ENCODE assay signal across 9 cellular contexts in the genomic region with DNA sequence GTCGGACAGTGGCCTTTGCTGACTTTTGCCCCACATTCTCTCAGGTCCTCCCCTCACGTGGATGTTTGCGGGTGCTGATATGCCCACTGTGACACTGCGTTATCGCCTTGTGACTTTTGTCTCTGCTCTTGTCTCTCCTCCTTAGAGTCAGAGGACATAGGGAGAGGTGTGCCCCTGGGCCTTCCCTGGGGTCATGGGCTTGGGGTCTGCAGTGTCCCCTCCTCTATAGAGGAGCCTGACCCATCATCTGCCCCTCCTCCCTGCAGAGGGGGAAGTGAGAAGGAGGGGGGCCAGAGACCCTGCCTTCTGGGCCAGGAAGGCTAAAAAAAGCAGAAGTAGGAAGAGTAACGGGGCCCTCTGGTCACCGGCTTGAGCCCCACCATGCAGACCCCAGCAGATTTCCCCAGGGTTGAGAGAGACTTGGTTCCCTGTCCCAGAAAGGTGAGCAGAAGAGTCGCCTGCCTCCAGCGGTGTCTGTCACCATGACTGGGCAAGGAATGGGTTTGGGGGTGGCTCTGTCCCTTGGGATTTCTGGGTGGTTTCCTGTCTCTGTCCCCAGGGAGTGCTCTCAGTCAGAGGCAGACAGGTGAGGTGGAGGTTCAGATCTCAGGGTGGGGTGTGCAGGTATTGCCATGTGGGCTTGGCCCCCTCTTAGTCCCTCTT. TPM values are rescaled to one million over a fixed set of nuclear protein-coding genes. Genes with fewer than 3 reads are reported as not detected.
A peak's percentile ranks its signal among the peaks of the same experiment; 100 is the strongest.
DNase-seq lines count a peak whose midpoint lies in the region; TF ChIP-seq lines count a peak whose summit lies in the region.
"Had no signal": no experiment of that assay in that cellular context is flagged by ENCODE, and none has a peak within 500 bp of the region (broad histone marks: within the 10 kb centered on the region; RNA-seq: fewer than 3 reads in every experiment).

No MANE protein-coding gene starts in this region.

- H3K4ac ChIP-seq in H9 (ENCODE audit: low read depth, low read length): no peak overlapping the region

- no peak overlapping the region for H3K4me2 ChIP-seq in H9 (ENCODE audit: insufficient read depth, insufficient read length, low read length)

- H3K56ac ChIP-seq in H9 (ENCODE audit: insufficient read length, low read depth, low read length): no peak overlapping the region

- peak overlapping the region; percentile 99 to 100 (median 100) for H3K27ac Mint-ChIP-seq in CD14-positive monocyte
- H3K27ac Mint-ChIP-seq in H9: peak overlapping the region; percentile 49 to 77 (median 56); a peak in 3 of 7 replicates
- H3K27ac Mint-ChIP-seq in activated naive CD8-positive, alpha-beta T cell: peak overlapping the region; percentile 95

- no peak for TF ChIP-seq CTCF in CD14-positive monocyte (IDR thresholded peaks at IDR 0.05)
- no peak for TF ChIP-seq CTCF in H9 (conservative IDR thresholded peaks at IDR 0.05)

- no peak overlapping the region for H4K5ac ChIP-seq in H9 (ENCODE audit: insufficient read length, low read depth, low read length)

- H3K27ac ChIP-seq in H9 (ENCODE audit: insufficient read length, low read depth, low read length): no peak overlapping the region

- H3K4me3 Mint-ChIP-seq in CD14-positive monocyte (peak overlapping the region; percentile 87 to 93), H9 (no peak overlapping the region)
- peak overlapping the region; percentile 82 for H3K4me3 Mint-ChIP-seq in activated naive CD8-positive, alpha-beta T cell

- H2BK20ac ChIP-seq in H9 (ENCODE audit: low read depth, low read length, poor library complexity, severe bottlenecking): no peak overlapping the region

- H2BK120ac ChIP-seq in H9 (ENCODE audit: low read depth, low read length, poor library complexity, severe bottlenecking): no peak overlapping the region

- H2BK15ac ChIP-seq in H9 (ENCODE audit: low read depth, low read length): no peak overlapping the region

- peaks cover 92% of the 10 kb centered on the region for H3K4me1 Mint-ChIP-seq in CD14-positive monocyte
- peaks cover 9 to 12% of the 10 kb centered on the region in 2 experiments for H3K4me1 Mint-ChIP-seq in H9
- peaks cover 89% of the 10 kb centered on the region for H3K4me1 Mint-ChIP-seq in activated naive CD8-positive, alpha-beta T cell (ENCODE audit: low read depth)

- no CpG with 5 or more reads among the region's 9 CpGs for WGBS in H9 (ENCODE audit: extremely low coverage, insufficient read length, low lambda C conversion rate)

- H3K4me1 ChIP-seq in H9 (ENCODE audit: insufficient read depth, low read length) (no peaks in the 10 kb centered on the region; the same call in 1 of the 2 replicates), mucosa of stomach (ENCODE audit: control insufficient read depth, insufficient read depth, low read length) (peaks cover 9% of the 10 kb centered on the region), HAP-1 (no peaks in the 10 kb centered on the region)

- H2BK12ac ChIP-seq in H9 (ENCODE audit: insufficient read length, low read depth, low read length): no peak overlapping the region

- peaks cover 4% of the 10 kb centered on the region for H3K36me3 ChIP-seq in mucosa of stomach (ENCODE audit: control insufficient read depth, insufficient read depth, low read length)
- peaks cover 8% of the 10 kb centered on the region; the same call in 1 of the 2 replicates for H3K36me3 ChIP-seq in HAP-1 (replicated peaks)

- H2BK5ac ChIP-seq in H9 (ENCODE audit: insufficient read length, low read length): no peak overlapping the region

- peaks cover 16 to 21% of the 10 kb centered on the region in 2 donors for H3K36me3 Mint-ChIP-seq in CD14-positive monocyte
- H3K36me3 Mint-ChIP-seq in H9 (ENCODE audit: insufficient read depth in 1 of 3, low read depth in 3 of 3): peaks cover 5 to 26% (median 19%) of the 10 kb centered on the region in 3 experiments; a peak in 6 of 7 replicates
- no peaks in the 10 kb centered on the region for H3K36me3 Mint-ChIP-seq in activated naive CD8-positive, alpha-beta T cell

- H3K9ac ChIP-seq in H9 (ENCODE audit: extremely low read depth, insufficient read length, low read length) (no peak overlapping the region), mucosa of stomach (ENCODE audit: low read length) (peak overlapping the region; percentile 47)

- H3K27me3 ChIP-seq in H9 (ENCODE audit: insufficient read depth, low read length): no peaks in the 10 kb centered on the region
- no peaks in the 10 kb centered on the region for H3K27me3 ChIP-seq in mucosa of stomach (ENCODE audit: control insufficient read depth, insufficient read depth, low read length)
- H3K27me3 ChIP-seq in HAP-1 (ENCODE audit: low read depth): no peaks in the 10 kb centered on the region

- H3K4me3 ChIP-seq in mucosa of stomach (ENCODE audit: low read length): no peak overlapping the region
- no peak overlapping the region for H3K4me3 ChIP-seq in HAP-1

- intact Hi-C loops in CD14-positive monocyte (cut with micrococcal nuclease): loop anchor here (1.0 to 5.0 kb wide), 2 partner anchors 39 to 40 kb away; no protein-coding TSS in a partner anchor

- H3K23ac ChIP-seq in H9 (ENCODE audit: insufficient read length, low read depth, low read length): no peak overlapping the region

- H3K9me3 ChIP-seq in H9 (ENCODE audit: control insufficient read depth, low read depth, low read length): no peaks in the 10 kb centered on the region
- no peaks in the 10 kb centered on the region for H3K9me3 ChIP-seq in mucosa of stomach (ENCODE audit: control insufficient read depth, low read length)
- H3K9me3 ChIP-seq in HAP-1: no peaks in the 10 kb centered on the region

- H2AK5ac ChIP-seq in H9 (ENCODE audit: insufficient read length, low read length): no peak overlapping the region

- in situ Hi-C loops in HAP-1 (cut with MboI; ENCODE audit: low sequenced_read_pairs) (no loop called here), ACHN (cut with HindIII; ENCODE audit: low pct_ligation_motif_present, low pct_unique_long_range_greater_than_20kb, low sequenced_read_pairs) (no loop called here)

- no peaks in the 10 kb centered on the region for H3K79me2 ChIP-seq in H9 (ENCODE audit: insufficient read depth, low read length)

- H3K14ac ChIP-seq in H9 (ENCODE audit: insufficient read depth, low read length): no peak overlapping the region

- no peaks in the 10 kb centered on the region for H3K9me3 Mint-ChIP-seq in CD14-positive monocyte
- no peaks in the 10 kb centered on the region for H3K9me3 Mint-ChIP-seq in H9
- H3K9me3 Mint-ChIP-seq in activated naive CD8-positive, alpha-beta T cell (ENCODE audit: low read depth): no peaks in the 10 kb centered on the region

- H3T11ph ChIP-seq in H9 (ENCODE audit: low read length): no peak overlapping the region

- DNase-seq in CD14-positive monocyte (ENCODE audit: low spot score): peak; percentile 70
- DNase-seq in H9: no peak
- no peak for DNase-seq in HAP-1 (ENCODE audit: low spot score in 2 of 2)
- DNase-seq in epidermal melanocyte (ENCODE audit: insufficient read length, low spot score): no peak
- no peak for DNase-seq in middle frontal gyrus (ENCODE audit: extremely low spot score, low spot score)
- DNase-seq in ACHN: no peak
- DNase-seq: NCI-H187 treated with DMSO at 0.1 percent for 48 hours had no signal

- no peak overlapping the region for H3K18ac ChIP-seq in H9 (ENCODE audit: insufficient read length, low read depth, low read length)

- H3K23me2 ChIP-seq in H9 (ENCODE audit: insufficient read length, low read depth, low read length, poor library complexity, severe bottlenecking): no peaks in the 10 kb centered on the region

- H3K79me1 ChIP-seq in H9 (ENCODE audit: insufficient read depth, low read depth, low read length, poor library complexity, severe bottlenecking): no peaks in the 10 kb centered on the region

- no peaks in the 10 kb centered on the region for H3K27me3 Mint-ChIP-seq in CD14-positive monocyte (ENCODE audit: low read depth in 3 of 3)
- H3K27me3 Mint-ChIP-seq in H9 (ENCODE audit: low read depth): no peaks in the 10 kb centered on the region
- H3K27me3 Mint-ChIP-seq in activated naive CD8-positive, alpha-beta T cell: no peaks in the 10 kb centered on the region

- no peak overlapping the region for H4K91ac ChIP-seq in H9 (ENCODE audit: insufficient read length, low read depth, low read length)

- no peak overlapping the region for H2AFZ ChIP-seq in H9 (ENCODE audit: low read length)

- no peak overlapping the region for H4K8ac ChIP-seq in H9 (replicated peaks; ENCODE audit: insufficient read length, low read depth, low read length)

- H4K20me1 ChIP-seq in H9 (ENCODE audit: control insufficient read depth, insufficient read depth, insufficient read length): no peaks in the 10 kb centered on the region

RNA-seq across cellular contexts. Expression of a gene that starts 13.4 kb away (rescaled TPM):
- polyA plus RNA-seq in CD14-positive monocyte: 100 to 1,000 TPM; 188 to 189 TPM
- total RNA-seq in H9 (2021): 43.3 and 45.3 TPM in 2 replicates

Comparison
In these comparisons a context has a peak if more than half of its experiments do, and no peak if none do; other contexts are left out.
1. H3K4me3 Mint-ChIP-seq: peak in CD14-positive monocyte (2 of 2) and activated naive CD8-positive, alpha-beta T cell (single experiment); none in H9 (0 of 2).
2. Peak in every context shown above with its lines, with median percentiles within 50 percentile points of each other: H3K27ac Mint-ChIP-seq.